In genomic region chr4:77493829-77494551, GRCh38 we compare ENCODE assay signal across 14 cellular contexts.
DNase-seq lines count a peak whose midpoint lies in the region; ATAC-seq and TF ChIP-seq lines count a peak whose summit lies in the region.
"Had no signal": no experiment of that assay in that cellular context is flagged by ENCODE, and none has a peak within 500 bp of the region (broad histone marks: within the 10 kb centered on the region; RNA-seq: fewer than 3 reads in every experiment).

No MANE protein-coding gene starts in this region.

- no peak overlapping the region for H2AFZ ChIP-seq in trophoblast cell (ENCODE audit: insufficient read depth, low read length, poor library complexity)

- H3K79me2 ChIP-seq in trophoblast cell (ENCODE audit: control insufficient read depth, insufficient read depth, low read length, poor library complexity), result no peaks in the 10 kb centered on the region

- H3K4ac ChIP-seq in trophoblast cell (ENCODE audit: low read depth, low read length), result no peak overlapping the region

- no peak for TF ChIP-seq CTCF in testis (IDR thresholded peaks at IDR 0.05)
- no peak for TF ChIP-seq CTCF in activated CD8-positive, alpha-beta T cell treated with anti-CD3 and anti-CD28 coated beads for 36 hours (IDR thresholded peaks at IDR 0.05)

- no peak overlapping the region for H4K12ac ChIP-seq in trophoblast cell (ENCODE audit: low read depth, low read length)

- H3K4me3 ChIP-seq in trophoblast cell (ENCODE audit: low read depth, low read length), result no peak overlapping the region
- H3K4me3 ChIP-seq in testis, result no peak overlapping the region

- no peaks in the 10 kb centered on the region for H3K4me1 ChIP-seq in trophoblast cell (ENCODE audit: control insufficient read depth in 1 of 2, insufficient read depth in 2 of 2, low read length in 2 of 2)
- no peaks in the 10 kb centered on the region for H3K4me1 ChIP-seq in testis
- H3K4me1 ChIP-seq: foreskin keratinocyte had no signal

- no peaks in the 10 kb centered on the region for H3K9me3 Mint-ChIP-seq in activated CD8-positive, alpha-beta T cell treated with anti-CD3 and anti-CD28 coated beads for 36 hours
- H3K9me3 Mint-ChIP-seq: activated T-cell treated with anti-CD3 and anti-CD28 coated beads, Interleukin-2, amount 50 U/mL, for 4 hours; IgD-negative memory B cell had no signal

- no peak overlapping the region for H2BK12ac ChIP-seq in trophoblast cell (ENCODE audit: low read length)

- no peak overlapping the region for H4K8ac ChIP-seq in trophoblast cell (ENCODE audit: low read depth, low read length)

- WGBS in trophoblast cell (ENCODE audit: extremely low coverage, insufficient coverage, insufficient read length), result no CpG with 5 or more reads among the region's 2 CpGs
- 84 to 91% methylated on average over 2 of the region's 2 CpGs for WGBS in testis, 2 donors

- TF ChIP-seq POLR2A in testis (IDR thresholded peaks at IDR 0.05), result no peak

- no peaks in the 10 kb centered on the region for H3K36me3 Mint-ChIP-seq in activated CD8-positive, alpha-beta T cell treated with anti-CD3 and anti-CD28 coated beads for 36 hours (ENCODE audit: low read depth)
- H3K36me3 Mint-ChIP-seq: IgD-negative memory B cell had no signal

- H3K4me3 Mint-ChIP-seq in activated CD8-positive, alpha-beta T cell treated with anti-CD3 and anti-CD28 coated beads for 36 hours, result no peak overlapping the region
- H3K4me3 Mint-ChIP-seq: activated T-cell treated with anti-CD3 and anti-CD28 coated beads, Interleukin-2, amount 50 U/mL, for 4 hours; IgD-negative memory B cell; WTC11 had no signal

- no peak overlapping the region for H3K4me2 ChIP-seq in trophoblast cell (ENCODE audit: low read length)

- no peak overlapping the region for H3K18ac ChIP-seq in trophoblast cell (ENCODE audit: low read length)

- H3K79me1 ChIP-seq in trophoblast cell (ENCODE audit: low read length), result no peaks in the 10 kb centered on the region

- H3K23ac ChIP-seq in trophoblast cell (ENCODE audit: low read length), result no peak overlapping the region

- H3K4me1 Mint-ChIP-seq in activated CD8-positive, alpha-beta T cell treated with anti-CD3 and anti-CD28 coated beads for 36 hours (ENCODE audit: low read depth), result no peaks in the 10 kb centered on the region
- H3K4me1 Mint-ChIP-seq: WTC11 had no signal

- CTCF ChIA-PET in activated CD8-positive, alpha-beta T cell treated with anti-CD3 and anti-CD28 coated beads for 36 hours (lab: Charles Lee), result interaction anchor here (1.0 kb wide), 1 partner anchor 107 kb away, joined by 3 read pairs; no protein-coding TSS in a partner anchor

- H3K27ac Mint-ChIP-seq in activated CD8-positive, alpha-beta T cell treated with anti-CD3 and anti-CD28 coated beads for 36 hours, result no peak overlapping the region
- H3K27ac Mint-ChIP-seq: WTC11 had no signal

- no peak overlapping the region for H2AK5ac ChIP-seq in trophoblast cell (ENCODE audit: low read length)

- no peak overlapping the region for H2BK120ac ChIP-seq in trophoblast cell (ENCODE audit: insufficient read depth, low read length, poor library complexity)

- H3K27ac ChIP-seq in trophoblast cell (ENCODE audit: low read depth, low read length) (no peak overlapping the region), testis (no peak overlapping the region)
- H3K27ac ChIP-seq: foreskin keratinocyte had no signal

- ATAC-seq in GM18873 (IDR thresholded peaks at IDR 0.05; ENCODE audit: low FRiP score, unreplicated experiment) (peak; percentile 50), HG02610 (IDR thresholded peaks at IDR 0.05; ENCODE audit: unreplicated experiment) (peak; percentile 50)
- ATAC-seq in activated CD8-positive, alpha-beta T cell treated with anti-CD3 and anti-CD28 coated beads for 36 hours, result no peak
- ATAC-seq: activated T-cell treated with anti-CD3 and anti-CD28 coated beads, Interleukin-2, amount 50 U/mL, for 4 hours; foreskin keratinocyte; SK-N-SH treated with all-trans-retinoic acid at 6 μM for 48 hours; WTC11 had no signal

- H2BK5ac ChIP-seq in trophoblast cell (ENCODE audit: low read depth, low read length, poor library complexity), result no peak overlapping the region

- peaks cover 20% of the 10 kb centered on the region for H3K27me3 Mint-ChIP-seq in activated CD8-positive, alpha-beta T cell treated with anti-CD3 and anti-CD28 coated beads for 36 hours
- H3K27me3 Mint-ChIP-seq: IgD-negative memory B cell had no signal

- intact Hi-C loops in testis (cut with DNase I; ENCODE audit: low total_unique reads), result no loop called here
- intact Hi-C loops in activated CD8-positive, alpha-beta T cell treated with anti-CD3 and anti-CD28 coated beads for 36 hours (cut with micrococcal nuclease), result no loop called here

- DNase-seq in HT1080 (ENCODE audit: low read depth) (peak; percentile 16), trophoblast cell (peak; percentile 48 to 79), testis (no peak), epidermal melanocyte (ENCODE audit: insufficient read length, low spot score) (no peak)
- no peak for DNase-seq in activated CD8-positive, alpha-beta T cell treated with anti-CD3 and anti-CD28 coated beads for 36 hours
- DNase-seq: activated T-cell treated with anti-CD3 and anti-CD28 coated beads, Interleukin-2, amount 50 U/mL, for 4 hours; foreskin keratinocyte; NCI-H2081; substantia nigra had no signal

- H3K9me3 ChIP-seq in trophoblast cell (ENCODE audit: insufficient read depth, low read depth, low read length) (no peaks in the 10 kb centered on the region), testis (no peaks in the 10 kb centered on the region)

- H3K27me3 ChIP-seq in trophoblast cell (ENCODE audit: insufficient read depth, low read length) (no peaks in the 10 kb centered on the region), testis (no peaks in the 10 kb centered on the region)

- no peak overlapping the region for H3K14ac ChIP-seq in trophoblast cell (ENCODE audit: low read length)

- H4K91ac ChIP-seq in trophoblast cell (ENCODE audit: low read depth, low read length), result no peak overlapping the region

- no peaks in the 10 kb centered on the region for H3K36me3 ChIP-seq in trophoblast cell (ENCODE audit: control insufficient read depth in 1 of 2, insufficient read depth in 2 of 2, low read length in 2 of 2)
- no peaks in the 10 kb centered on the region for H3K36me3 ChIP-seq in testis (ENCODE audit: low read depth, missing control alignments)

- H3K9ac ChIP-seq in trophoblast cell (ENCODE audit: low read length), result no peak overlapping the region

- POLR2A ChIA-PET in activated CD8-positive, alpha-beta T cell treated with anti-CD3 and anti-CD28 coated beads for 36 hours (lab: Charles Lee), result no interaction called here

Comparison
In these comparisons a context has a peak if more than half of its experiments do, and no peak if none do; other contexts are left out.
1. DNase-seq: peak in HT1080 (single experiment) and trophoblast cell (2 of 2); none in testis (single experiment), epidermal melanocyte (single experiment) and activated CD8-positive, alpha-beta T cell treated with anti-CD3 and anti-CD28 coated beads for 36 hours (single experiment).